1 cellular context compared by ENCODE assay signal in the genomic region with DNA sequence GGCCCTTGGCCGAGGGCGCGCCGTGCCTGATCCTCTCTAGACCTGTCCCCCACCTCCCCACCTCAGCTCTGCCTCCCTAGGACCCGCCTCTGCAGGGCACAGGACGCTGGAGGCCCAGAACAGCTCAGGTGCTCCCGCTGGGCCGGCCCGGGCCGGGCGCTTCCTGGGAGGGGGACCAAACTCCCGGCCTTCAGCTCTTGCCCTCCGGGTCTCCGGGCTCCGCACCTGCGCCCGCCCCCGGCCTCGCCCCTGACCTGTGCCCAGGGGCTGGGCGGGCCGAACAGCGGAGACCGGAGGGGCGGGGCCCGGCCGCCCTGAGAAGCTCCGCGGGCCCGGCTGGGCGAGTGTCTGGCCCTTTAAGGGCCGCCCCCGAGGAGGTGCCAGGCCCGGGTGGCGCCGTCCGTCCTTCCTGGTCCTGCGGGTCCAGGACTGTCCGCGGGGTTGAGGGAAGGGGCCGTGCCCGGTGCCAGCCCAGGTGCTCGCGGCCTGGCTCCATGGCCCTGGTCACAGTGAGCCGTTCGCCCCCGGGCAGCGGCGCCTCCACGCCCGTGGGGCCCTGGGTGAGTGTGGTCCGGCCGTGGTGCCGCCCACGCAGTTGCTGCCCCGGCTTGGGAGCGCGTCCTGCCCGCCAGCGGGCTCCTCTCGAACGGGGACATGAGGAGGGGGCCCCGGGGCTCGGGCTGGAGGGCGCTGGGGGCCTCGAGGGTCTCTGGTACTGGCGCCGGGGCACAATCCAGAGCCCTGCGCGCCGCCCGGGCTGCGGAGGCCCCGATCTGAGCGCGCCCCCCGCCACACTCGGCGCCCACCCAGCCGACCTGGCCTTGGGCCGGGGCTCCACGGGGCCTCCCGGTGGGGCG.
TF ChIP-seq lines count a peak whose summit lies in the region.

A gene with protein sequence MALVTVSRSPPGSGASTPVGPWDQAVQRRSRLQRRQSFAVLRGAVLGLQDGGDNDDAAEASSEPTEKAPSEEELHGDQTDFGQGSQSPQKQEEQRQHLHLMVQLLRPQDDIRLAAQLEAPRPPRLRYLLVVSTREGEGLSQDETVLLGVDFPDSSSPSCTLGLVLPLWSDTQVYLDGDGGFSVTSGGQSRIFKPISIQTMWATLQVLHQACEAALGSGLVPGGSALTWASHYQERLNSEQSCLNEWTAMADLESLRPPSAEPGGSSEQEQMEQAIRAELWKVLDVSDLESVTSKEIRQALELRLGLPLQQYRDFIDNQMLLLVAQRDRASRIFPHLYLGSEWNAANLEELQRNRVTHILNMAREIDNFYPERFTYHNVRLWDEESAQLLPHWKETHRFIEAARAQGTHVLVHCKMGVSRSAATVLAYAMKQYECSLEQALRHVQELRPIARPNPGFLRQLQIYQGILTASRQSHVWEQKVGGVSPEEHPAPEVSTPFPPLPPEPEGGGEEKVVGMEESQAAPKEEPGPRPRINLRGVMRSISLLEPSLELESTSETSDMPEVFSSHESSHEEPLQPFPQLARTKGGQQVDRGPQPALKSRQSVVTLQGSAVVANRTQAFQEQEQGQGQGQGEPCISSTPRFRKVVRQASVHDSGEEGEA (plus strand): TSS at position 399 of the 857 bp plus-strand sequence. CDS start 96 bp downstream, at position 495.

TF ChIP-seq in HepG2, 621 proteins besides CTCF, POLR2A, EP300 and RAD21 (continued from another document and continues in another):
- TF ChIP-seq, protein P1, sequence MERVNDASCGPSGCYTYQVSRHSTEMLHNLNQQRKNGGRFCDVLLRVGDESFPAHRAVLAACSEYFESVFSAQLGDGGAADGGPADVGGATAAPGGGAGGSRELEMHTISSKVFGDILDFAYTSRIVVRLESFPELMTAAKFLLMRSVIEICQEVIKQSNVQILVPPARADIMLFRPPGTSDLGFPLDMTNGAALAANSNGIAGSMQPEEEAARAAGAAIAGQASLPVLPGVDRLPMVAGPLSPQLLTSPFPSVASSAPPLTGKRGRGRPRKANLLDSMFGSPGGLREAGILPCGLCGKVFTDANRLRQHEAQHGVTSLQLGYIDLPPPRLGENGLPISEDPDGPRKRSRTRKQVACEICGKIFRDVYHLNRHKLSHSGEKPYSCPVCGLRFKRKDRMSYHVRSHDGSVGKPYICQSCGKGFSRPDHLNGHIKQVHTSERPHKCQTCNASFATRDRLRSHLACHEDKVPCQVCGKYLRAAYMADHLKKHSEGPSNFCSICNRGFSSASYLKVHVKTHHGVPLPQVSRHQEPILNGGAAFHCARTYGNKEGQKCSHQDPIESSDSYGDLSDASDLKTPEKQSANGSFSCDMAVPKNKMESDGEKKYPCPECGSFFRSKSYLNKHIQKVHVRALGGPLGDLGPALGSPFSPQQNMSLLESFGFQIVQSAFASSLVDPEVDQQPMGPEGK (CRISPR knock-in tag; IDR thresholded peaks at IDR 0.05): peak; percentile 68
- TF ChIP-seq CREB1 (IDR thresholded peaks at IDR 0.05) (no peak), CREB1 (CRISPR knock-in tag; IDR thresholded peaks at IDR 0.05) (no peak), ZNF431 (CRISPR knock-in tag; IDR thresholded peaks at IDR 0.05; ENCODE audit: borderline replicate concordance, low read depth) (peak; percentile 66; the same call in 1 of the 2 replicates), RBM39 (IDR thresholded peaks at IDR 0.05; ENCODE audit: low read depth, low read length, poor library complexity, severe bottlenecking) (no peak), ZFP41 (CRISPR knock-in tag; IDR thresholded peaks at IDR 0.05; ENCODE audit: borderline replicate concordance) (no peak), REL (CRISPR knock-in tag; conservative IDR thresholded peaks at IDR 0.05) (no peak), KLF12 (CRISPR knock-in tag; IDR thresholded peaks at IDR 0.05; ENCODE audit: borderline replicate concordance) (peak; percentile 46; the same call in 1 of the 2 replicates), RFX5 (IDR thresholded peaks at IDR 0.05; ENCODE audit: low read depth, low read length) (no peak), ZFP36L2 (CRISPR knock-in tag; IDR thresholded peaks at IDR 0.05) (no peak), TOE1 (CRISPR knock-in tag; IDR thresholded peaks at IDR 0.05) (no peak), ZBTB1 (CRISPR knock-in tag; IDR thresholded peaks at IDR 0.05; ENCODE audit: borderline replicate concordance) (no peak), HDAC6 (IDR thresholded peaks at IDR 0.05; ENCODE audit: low read depth, low read length) (no peak), HOXA9 (CRISPR knock-in tag; IDR thresholded peaks at IDR 0.05; ENCODE audit: borderline replicate concordance) (no peak), ESRRA (CRISPR knock-in tag; IDR thresholded peaks at IDR 0.05; ENCODE audit: low read depth) (peak; percentile 57; the same call in 1 of the 2 replicates), CCAR2 (optimal IDR thresholded peaks at IDR 0.05; ENCODE audit: low read depth, low read length) (no peak), ZNF282 (IDR thresholded peaks at IDR 0.05; ENCODE audit: partially characterized antibody) (no peak), ZNF354B (CRISPR knock-in tag; IDR thresholded peaks at IDR 0.05) (no peak), PITX1 (CRISPR knock-in tag; IDR thresholded peaks at IDR 0.05) (no peak), PAX8 (CRISPR knock-in tag; IDR thresholded peaks at IDR 0.05; ENCODE audit: borderline replicate concordance) (no peak), KLF15 (CRISPR knock-in tag; IDR thresholded peaks at IDR 0.05; ENCODE audit: borderline replicate concordance) (no peak), ZNF772 (CRISPR knock-in tag; IDR thresholded peaks at IDR 0.05) (no peak), ZNF737 (CRISPR knock-in tag; IDR thresholded peaks at IDR 0.05; ENCODE audit: borderline replicate concordance) (no peak), ZNF605 (CRISPR knock-in tag; IDR thresholded peaks at IDR 0.05) (0 out of 2 replicates have a peak, but pooled peaks have one; percentile 7), ZNF230 (CRISPR knock-in tag; IDR thresholded peaks at IDR 0.05) (no peak), NBN (conservative IDR thresholded peaks at IDR 0.05) (no peak), TP53 (CRISPR knock-in tag; conservative IDR thresholded peaks at IDR 0.05) (no peak), ZNF138 (CRISPR knock-in tag; IDR thresholded peaks at IDR 0.05; ENCODE audit: low read depth) (no peak), LCORL (IDR thresholded peaks at IDR 0.05) (no peak), LCORL (CRISPR knock-in tag; IDR thresholded peaks at IDR 0.05) (peak; percentile 32; the same call in 1 of the 2 replicates), MED8 (CRISPR knock-in tag; IDR thresholded peaks at IDR 0.05; ENCODE audit: insufficient replicate concordance) (peak; percentile 15), ZMAT3 (CRISPR knock-in tag; conservative IDR thresholded peaks at IDR 0.05) (peak; percentile 23; the same call in 1 of the 2 replicates)
- TF ChIP-seq, protein P2, sequence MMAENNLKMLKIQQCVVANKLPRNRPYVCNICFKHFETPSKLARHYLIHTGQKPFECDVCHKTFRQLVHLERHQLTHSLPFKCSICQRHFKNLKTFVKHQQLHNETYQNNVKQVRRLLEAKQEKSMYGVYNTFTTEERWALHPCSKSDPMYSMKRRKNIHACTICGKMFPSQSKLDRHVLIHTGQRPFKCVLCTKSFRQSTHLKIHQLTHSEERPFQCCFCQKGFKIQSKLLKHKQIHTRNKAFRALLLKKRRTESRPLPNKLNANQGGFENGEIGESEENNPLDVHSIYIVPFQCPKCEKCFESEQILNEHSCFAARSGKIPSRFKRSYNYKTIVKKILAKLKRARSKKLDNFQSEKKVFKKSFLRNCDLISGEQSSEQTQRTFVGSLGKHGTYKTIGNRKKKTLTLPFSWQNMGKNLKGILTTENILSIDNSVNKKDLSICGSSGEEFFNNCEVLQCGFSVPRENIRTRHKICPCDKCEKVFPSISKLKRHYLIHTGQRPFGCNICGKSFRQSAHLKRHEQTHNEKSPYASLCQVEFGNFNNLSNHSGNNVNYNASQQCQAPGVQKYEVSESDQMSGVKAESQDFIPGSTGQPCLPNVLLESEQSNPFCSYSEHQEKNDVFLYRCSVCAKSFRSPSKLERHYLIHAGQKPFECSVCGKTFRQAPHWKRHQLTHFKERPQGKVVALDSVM (CRISPR knock-in tag; IDR thresholded peaks at IDR 0.05): peak; percentile 39; the same call in 1 of the 2 replicates
- TF ChIP-seq, protein P3, sequence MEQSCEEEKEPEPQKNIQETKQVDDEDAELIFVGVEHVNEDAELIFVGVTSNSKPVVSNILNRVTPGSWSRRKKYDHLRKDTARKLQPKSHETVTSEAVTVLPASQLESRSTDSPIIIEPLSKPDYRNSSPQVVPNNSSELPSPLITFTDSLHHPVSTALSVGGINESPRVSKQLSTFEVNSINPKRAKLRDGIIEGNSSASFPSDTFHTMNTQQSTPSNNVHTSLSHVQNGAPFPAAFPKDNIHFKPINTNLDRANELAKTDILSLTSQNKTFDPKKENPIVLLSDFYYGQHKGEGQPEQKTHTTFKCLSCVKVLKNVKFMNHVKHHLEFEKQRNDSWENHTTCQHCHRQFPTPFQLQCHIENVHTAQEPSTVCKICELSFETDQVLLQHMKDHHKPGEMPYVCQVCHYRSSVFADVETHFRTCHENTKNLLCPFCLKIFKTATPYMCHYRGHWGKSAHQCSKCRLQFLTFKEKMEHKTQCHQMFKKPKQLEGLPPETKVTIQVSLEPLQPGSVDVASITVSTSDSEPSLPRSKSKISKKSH (CRISPR knock-in tag; IDR thresholded peaks at IDR 0.05; ENCODE audit: borderline replicate concordance): no peak
- TF ChIP-seq, protein P4, sequence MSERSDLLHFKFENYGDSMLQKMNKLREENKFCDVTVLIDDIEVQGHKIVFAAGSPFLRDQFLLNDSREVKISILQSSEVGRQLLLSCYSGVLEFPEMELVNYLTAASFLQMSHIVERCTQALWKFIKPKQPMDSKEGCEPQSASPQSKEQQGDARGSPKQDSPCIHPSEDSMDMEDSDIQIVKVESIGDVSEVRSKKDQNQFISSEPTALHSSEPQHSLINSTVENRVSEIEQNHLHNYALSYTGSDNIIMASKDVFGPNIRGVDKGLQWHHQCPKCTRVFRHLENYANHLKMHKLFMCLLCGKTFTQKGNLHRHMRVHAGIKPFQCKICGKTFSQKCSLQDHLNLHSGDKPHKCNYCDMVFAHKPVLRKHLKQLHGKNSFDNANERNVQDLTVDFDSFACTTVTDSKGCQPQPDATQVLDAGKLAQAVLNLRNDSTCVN (CRISPR knock-in tag; IDR thresholded peaks at IDR 0.05; ENCODE audit: borderline replicate concordance): no peak
- TF ChIP-seq, protein P5, sequence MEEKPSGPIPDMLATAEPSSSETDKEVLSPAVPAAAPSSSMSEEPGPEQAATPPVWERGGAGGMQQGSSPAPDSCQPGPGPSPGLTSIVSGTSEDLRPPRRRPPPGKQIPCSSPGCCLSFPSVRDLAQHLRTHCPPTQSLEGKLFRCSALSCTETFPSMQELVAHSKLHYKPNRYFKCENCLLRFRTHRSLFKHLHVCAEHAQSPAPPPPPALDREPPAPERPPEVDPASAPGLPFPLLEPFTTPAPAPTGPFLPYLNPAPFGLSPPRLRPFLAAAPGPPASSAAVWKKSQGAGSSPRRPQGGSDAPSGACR (CRISPR knock-in tag; IDR thresholded peaks at IDR 0.05): peak; percentile 35; the same call in 1 of the 2 replicates
- TF ChIP-seq, protein P6, sequence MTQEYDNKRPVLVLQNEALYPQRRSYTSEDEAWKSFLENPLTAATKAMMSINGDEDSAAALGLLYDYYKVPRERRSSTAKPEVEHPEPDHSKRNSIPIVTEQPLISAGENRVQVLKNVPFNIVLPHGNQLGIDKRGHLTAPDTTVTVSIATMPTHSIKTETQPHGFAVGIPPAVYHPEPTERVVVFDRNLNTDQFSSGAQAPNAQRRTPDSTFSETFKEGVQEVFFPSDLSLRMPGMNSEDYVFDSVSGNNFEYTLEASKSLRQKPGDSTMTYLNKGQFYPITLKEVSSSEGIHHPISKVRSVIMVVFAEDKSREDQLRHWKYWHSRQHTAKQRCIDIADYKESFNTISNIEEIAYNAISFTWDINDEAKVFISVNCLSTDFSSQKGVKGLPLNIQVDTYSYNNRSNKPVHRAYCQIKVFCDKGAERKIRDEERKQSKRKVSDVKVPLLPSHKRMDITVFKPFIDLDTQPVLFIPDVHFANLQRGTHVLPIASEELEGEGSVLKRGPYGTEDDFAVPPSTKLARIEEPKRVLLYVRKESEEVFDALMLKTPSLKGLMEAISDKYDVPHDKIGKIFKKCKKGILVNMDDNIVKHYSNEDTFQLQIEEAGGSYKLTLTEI (CRISPR knock-in tag; conservative IDR thresholded peaks at IDR 0.05): no peak
- TF ChIP-seq, protein P7, sequence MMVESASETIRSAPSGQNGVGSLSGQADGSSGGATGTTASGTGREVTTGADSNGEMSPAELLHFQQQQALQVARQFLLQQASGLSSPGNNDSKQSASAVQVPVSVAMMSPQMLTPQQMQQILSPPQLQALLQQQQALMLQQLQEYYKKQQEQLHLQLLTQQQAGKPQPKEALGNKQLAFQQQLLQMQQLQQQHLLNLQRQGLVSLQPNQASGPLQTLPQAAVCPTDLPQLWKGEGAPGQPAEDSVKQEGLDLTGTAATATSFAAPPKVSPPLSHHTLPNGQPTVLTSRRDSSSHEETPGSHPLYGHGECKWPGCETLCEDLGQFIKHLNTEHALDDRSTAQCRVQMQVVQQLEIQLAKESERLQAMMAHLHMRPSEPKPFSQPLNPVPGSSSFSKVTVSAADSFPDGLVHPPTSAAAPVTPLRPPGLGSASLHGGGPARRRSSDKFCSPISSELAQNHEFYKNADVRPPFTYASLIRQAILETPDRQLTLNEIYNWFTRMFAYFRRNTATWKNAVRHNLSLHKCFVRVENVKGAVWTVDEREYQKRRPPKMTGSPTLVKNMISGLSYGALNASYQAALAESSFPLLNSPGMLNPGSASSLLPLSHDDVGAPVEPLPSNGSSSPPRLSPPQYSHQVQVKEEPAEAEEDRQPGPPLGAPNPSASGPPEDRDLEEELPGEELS (CRISPR knock-in tag; IDR thresholded peaks at IDR 0.05): no peak
- TF ChIP-seq, protein P8, sequence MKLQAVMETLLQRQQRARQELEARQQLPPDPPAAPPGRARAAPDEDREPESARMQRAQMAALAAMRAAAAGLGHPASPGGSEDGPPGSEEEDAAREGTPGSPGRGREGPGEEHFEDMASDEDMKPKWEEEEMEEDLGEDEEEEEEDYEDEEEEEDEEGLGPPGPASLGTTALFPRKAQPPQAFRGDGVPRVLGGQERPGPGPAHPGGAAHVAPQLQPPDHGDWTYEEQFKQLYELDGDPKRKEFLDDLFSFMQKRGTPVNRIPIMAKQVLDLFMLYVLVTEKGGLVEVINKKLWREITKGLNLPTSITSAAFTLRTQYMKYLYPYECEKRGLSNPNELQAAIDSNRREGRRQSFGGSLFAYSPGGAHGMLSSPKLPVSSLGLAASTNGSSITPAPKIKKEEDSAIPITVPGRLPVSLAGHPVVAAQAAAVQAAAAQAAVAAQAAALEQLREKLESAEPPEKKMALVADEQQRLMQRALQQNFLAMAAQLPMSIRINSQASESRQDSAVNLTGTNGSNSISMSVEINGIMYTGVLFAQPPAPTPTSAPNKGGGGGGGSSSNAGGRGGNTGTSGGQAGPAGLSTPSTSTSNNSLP (IDR thresholded peaks at IDR 0.05; ENCODE audit: low read depth, low read length): no peak
- TF ChIP-seq, protein P9, sequence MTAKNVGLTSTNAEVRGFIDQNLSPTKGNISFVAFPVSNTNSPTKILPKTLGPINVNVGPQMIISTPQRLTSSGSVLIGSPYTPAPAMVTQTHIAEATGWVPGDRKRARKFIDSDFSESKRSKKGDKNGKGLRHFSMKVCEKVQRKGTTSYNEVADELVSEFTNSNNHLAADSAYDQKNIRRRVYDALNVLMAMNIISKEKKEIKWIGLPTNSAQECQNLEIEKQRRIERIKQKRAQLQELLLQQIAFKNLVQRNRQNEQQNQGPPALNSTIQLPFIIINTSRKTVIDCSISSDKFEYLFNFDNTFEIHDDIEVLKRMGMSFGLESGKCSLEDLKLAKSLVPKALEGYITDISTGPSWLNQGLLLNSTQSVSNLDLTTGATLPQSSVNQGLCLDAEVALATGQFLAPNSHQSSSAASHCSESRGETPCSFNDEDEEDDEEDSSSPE (CRISPR knock-in tag; IDR thresholded peaks at IDR 0.05): 0 out of 2 replicates have a peak, but pooled peaks have one; percentile 41
- TF ChIP-seq, protein P10, sequence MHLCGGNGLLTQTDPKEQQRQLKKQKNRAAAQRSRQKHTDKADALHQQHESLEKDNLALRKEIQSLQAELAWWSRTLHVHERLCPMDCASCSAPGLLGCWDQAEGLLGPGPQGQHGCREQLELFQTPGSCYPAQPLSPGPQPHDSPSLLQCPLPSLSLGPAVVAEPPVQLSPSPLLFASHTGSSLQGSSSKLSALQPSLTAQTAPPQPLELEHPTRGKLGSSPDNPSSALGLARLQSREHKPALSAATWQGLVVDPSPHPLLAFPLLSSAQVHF (CRISPR knock-in tag; IDR thresholded peaks at IDR 0.05): no peak
